In the genomic region with DNA sequence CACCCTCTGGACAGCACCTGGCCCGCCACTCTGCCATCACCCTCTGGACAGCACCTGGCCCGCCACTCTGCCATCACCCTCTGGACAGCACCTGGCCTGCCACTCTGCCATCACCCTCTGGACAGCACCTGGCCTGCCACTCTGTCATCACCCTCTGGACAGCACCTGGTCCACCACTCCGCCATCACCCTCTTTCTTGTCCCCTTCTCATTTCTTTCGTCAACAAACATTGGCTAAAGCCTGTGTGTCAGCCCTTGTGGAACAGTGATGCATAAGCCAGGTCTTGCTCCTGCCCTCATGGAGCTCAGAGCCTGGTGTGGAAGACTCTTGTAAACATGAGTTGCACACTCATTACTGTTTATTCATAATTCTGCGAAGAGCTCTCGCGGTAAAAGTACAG, we compare ENCODE assay signal across 16 cellular contexts. TPM values are rescaled to one million over a fixed set of nuclear protein-coding genes. Genes with fewer than 3 reads are reported as not detected.
DNase-seq lines count a peak whose midpoint lies in the region; ATAC-seq, FAIRE-seq and TF ChIP-seq lines count a peak whose summit lies in the region.
"Had no signal": no experiment of that assay in that cellular context is flagged by ENCODE, and none has a peak within 500 bp of the region (broad histone marks: within the 10 kb centered on the region; RNA-seq: fewer than 3 reads in every experiment).

No MANE protein-coding gene starts in this region.

- no peaks in the 10 kb centered on the region for H3K27me3 Mint-ChIP-seq in nephron progenitor cell (ENCODE audit: low read depth, poor library complexity)
- H3K27me3 Mint-ChIP-seq: progenitor cell of endocrine pancreas had no signal

- TF ChIP-seq CTCF in nephron progenitor cell (IDR thresholded peaks at IDR 0.05) (no peak), GM13976 (IDR thresholded peaks at IDR 0.05; ENCODE audit: borderline replicate concordance, control extremely low read depth, extremely low read depth, insufficient read depth, missing control alignments) (no peak)

- peak overlapping the region; percentile 33 for H3K4me3 Mint-ChIP-seq in nephron progenitor cell

- peak; percentile 26 for FAIRE-seq in GM12891 (lab: Jason Lieb, UNC)
- FAIRE-seq: islet of Langerhans, K562 had no signal

- no peaks in the 10 kb centered on the region for H3K9me3 Mint-ChIP-seq in nephron progenitor cell

- DNase-seq in NCI-H510A treated with DMSO at 0.1 percent for 48 hours (lab: John Stamatoyannopoulos, UW) (peak; percentile 13), NCI-H510A (lab: John Stamatoyannopoulos, UW) (no peak), GM12891 (ENCODE audit: insufficient read length, low spot score) (no peak), nephron progenitor cell (no peak), GM13976 (ENCODE audit: low spot score) (no peak), NCI-H2227 treated with DMSO at 0.1 percent for 48 hours (lab: John Stamatoyannopoulos, UW) (no peak)
- DNase-seq: activated CD8-positive, alpha-beta memory T cell treated with anti-CD3 and anti-CD28 coated beads, Interleukin-2, amount 50 U/mL, for 4 hours; amygdala; EL; OCI-M1 had no signal

- no peaks in the 10 kb centered on the region for H3K36me3 Mint-ChIP-seq in nephron progenitor cell (ENCODE audit: low read depth)

- in situ Hi-C loops in GM13976 (cut with MboI; ENCODE audit: low sequenced_read_pairs, unreplicated experiment) = no loop called here

- no peak for ATAC-seq in GM19463 (IDR thresholded peaks at IDR 0.05; ENCODE audit: unreplicated experiment)
- ATAC-seq: K562 had no signal

- H3K27ac Mint-ChIP-seq in nephron progenitor cell = no peak overlapping the region

- no peak for TF ChIP-seq POLR2A in GM12891 (IDR thresholded peaks at IDR 0.05; ENCODE audit: low read depth, low read length)

- H3K27ac ChIP-seq in angular gyrus (ENCODE audit: low read depth, low read length) = peak overlapping the region; percentile 51
- H3K27ac ChIP-seq: SK-N-MC had no signal

- H3K4me1 Mint-ChIP-seq in nephron progenitor cell = peaks cover 68% of the 10 kb centered on the region

TF ChIP-seq in GM12891, 5 proteins besides CTCF, POLR2A, EP300 and RAD21:
- TF ChIP-seq SPI1 (IDR thresholded peaks at IDR 0.05; ENCODE audit: low read depth, low read length) (no peak), PAX5 (IDR thresholded peaks at IDR 0.05; ENCODE audit: insufficient read depth, low read length, severe bottlenecking) (no peak), TAF1 (IDR thresholded peaks at IDR 0.05; ENCODE audit: low read depth, low read length) (no peak), POU2F2 (IDR thresholded peaks at IDR 0.05; ENCODE audit: low read depth, low read length) (no peak), POLR2AphosphoS5 (IDR thresholded peaks at IDR 0.05; ENCODE audit: low read depth, low read length) (no peak)

RNA-seq across cellular contexts. Expression of a gene that starts 31.2 kb away (rescaled TPM):
- 20.3 TPM for polyA plus RNA-seq in GM12891 (2012; ENCODE audit: low read depth, missing spikeins)
